8 cellular contexts compared by ENCODE assay signal in genomic region chr19:18193388-18194207, GRCh38. TPM values are rescaled to one million over a fixed set of nuclear protein-coding genes. Genes with fewer than 3 reads are reported as not detected.
DNase-seq lines count a peak whose midpoint lies in the region; ATAC-seq and TF ChIP-seq lines count a peak whose summit lies in the region.

No MANE protein-coding gene starts in this region.

- H3K27me3 ChIP-seq in NT2/D1 (ENCODE audit: insufficient read depth, insufficient read length): no peaks in the 10 kb centered on the region

- peaks cover 7% of the 10 kb centered on the region for H3K4me1 ChIP-seq in NT2/D1 (ENCODE audit: insufficient read depth, insufficient read length)

- no peaks in the 10 kb centered on the region for H3K27me3 Mint-ChIP-seq in effector memory CD8-positive, alpha-beta T cell
- peaks cover 3% of the 10 kb centered on the region for H3K27me3 Mint-ChIP-seq in nephron progenitor cell (ENCODE audit: low read depth, poor library complexity)

- peak; percentile 53 for DNase-seq in DMS 273 (lab: John Stamatoyannopoulos, UW; ENCODE audit: unreplicated experiment)
- no peak for DNase-seq in DMS 273 treated with DMSO at 0.1 percent for 48 hours (lab: John Stamatoyannopoulos, UW)
- no peak for DNase-seq in NT2/D1 (ENCODE audit: low read depth, low spot score)
- no peak for DNase-seq in effector memory CD8-positive, alpha-beta T cell
- no peak for DNase-seq in nephron progenitor cell
- DNase-seq in NCI-H2029 treated with DMSO at 0.1 percent for 48 hours (lab: John Stamatoyannopoulos, UW): no peak
- DNase-seq in HT-29 (ENCODE audit: low spot score): no peak
- DNase-seq in C1 segment of cervical spinal cord (lab: John Stamatoyannopoulos, UW): no peak

- H3K4me3 ChIP-seq in NT2/D1 (ENCODE audit: insufficient read length, low read depth): peak overlapping the region; percentile 92

- H3K36me3 ChIP-seq in NT2/D1 (ENCODE audit: insufficient read depth, insufficient read length, low read length): peaks cover 28% of the 10 kb centered on the region

- peak overlapping the region; percentile 86 to 87 for H3K27ac Mint-ChIP-seq in effector memory CD8-positive, alpha-beta T cell
- H3K27ac Mint-ChIP-seq in nephron progenitor cell: peak overlapping the region; percentile 61

- ATAC-seq in effector memory CD8-positive, alpha-beta T cell (replicated peaks): no peak

- peaks cover 16 to 26% of the 10 kb centered on the region in 2 donors for H3K4me1 Mint-ChIP-seq in effector memory CD8-positive, alpha-beta T cell (ENCODE audit: low read depth in 2 of 2)
- peaks cover 22% of the 10 kb centered on the region for H3K4me1 Mint-ChIP-seq in nephron progenitor cell

- no peaks in the 10 kb centered on the region for H3K9me3 Mint-ChIP-seq in effector memory CD8-positive, alpha-beta T cell
- H3K9me3 Mint-ChIP-seq in nephron progenitor cell: no peaks in the 10 kb centered on the region

- TF ChIP-seq CTCF in nephron progenitor cell (IDR thresholded peaks at IDR 0.05): no peak

- peaks cover 27% of the 10 kb centered on the region for H3K36me3 Mint-ChIP-seq in effector memory CD8-positive, alpha-beta T cell (ENCODE audit: insufficient read depth)
- peaks cover 8% of the 10 kb centered on the region for H3K36me3 Mint-ChIP-seq in nephron progenitor cell (ENCODE audit: low read depth)

- no peaks in the 10 kb centered on the region for H3K9me3 ChIP-seq in NT2/D1 (ENCODE audit: insufficient read depth, low read length)

- H3K9ac ChIP-seq in NT2/D1 (ENCODE audit: insufficient read length, low read depth): peak overlapping the region; percentile 92

- peak overlapping the region; percentile 77 to 87 for H3K4me3 Mint-ChIP-seq in effector memory CD8-positive, alpha-beta T cell
- peak overlapping the region; percentile 87 for H3K4me3 Mint-ChIP-seq in nephron progenitor cell

RNA-seq across cellular contexts. Expression of gene MPV17L2, which starts 0.6 kb away (rescaled TPM):
- total RNA-seq in HT-29 (2014; rRNA removed; shearing (Covaris generic)): 42.3 and 54.3 TPM in 2 replicates

RNA-seq across cellular contexts. Expression of gene RAB3A, which starts 10.2 kb away (rescaled TPM):
- 1.2 and 2.7 TPM in 2 replicates for total RNA-seq in HT-29 (2014; rRNA removed; shearing (Covaris generic))

RNA-seq across cellular contexts. Expression of gene IFI30, which starts 20.0 kb away (rescaled TPM):
- 58.9 and 74.6 TPM in 2 replicates for total RNA-seq in HT-29 (2014; rRNA removed; shearing (Covaris generic))

RNA-seq across cellular contexts. Expression of gene PDE4C, which starts 32.6 kb away (rescaled TPM):
- total RNA-seq in HT-29 (2014; rRNA removed; shearing (Covaris generic)): 3.4 TPM in 1 of 2 replicates, not detected in the other

RNA-seq across cellular contexts. Expression of gene PIK3R2, which starts 40.6 kb away (rescaled TPM):
- 26.4 and 37.7 TPM in 2 replicates for total RNA-seq in HT-29 (2014; rRNA removed; shearing (Covaris generic))
